21 cellular contexts compared by ENCODE assay signal in genomic region chr16:31250782-31251384, GRCh38. TPM values are rescaled to one million over a fixed set of nuclear protein-coding genes. Genes with fewer than 3 reads are reported as not detected.
DNase-seq lines count a peak whose midpoint lies in the region; ATAC-seq and TF ChIP-seq lines count a peak whose summit lies in the region.
"Had no signal": no experiment of that assay in that cellular context is flagged by ENCODE, and none has a peak within 500 bp of the region (broad histone marks: within the 10 kb centered on the region; RNA-seq: fewer than 3 reads in every experiment).

No MANE protein-coding gene starts in this region.

- ATAC-seq in natural killer cell treated with Interleukin-12 subunit alpha and Interleukin-12 subunit beta and Interleukin-15 and Interleukin-18, amount 100 ng/mL, for 72 hours, result no peak
- no peak for ATAC-seq in natural killer cell
- ATAC-seq: K562 had no signal

- H3K9me3 ChIP-seq in MM.1S (replicated peaks; ENCODE audit: insufficient read depth, low read length), result no peaks in the 10 kb centered on the region
- H3K9me3 ChIP-seq: MG63, SJCRH30 had no signal

- H3K79me2 ChIP-seq in MM.1S (ENCODE audit: low read length), result no peaks in the 10 kb centered on the region

- H4K20me1 ChIP-seq in MM.1S (ENCODE audit: insufficient read depth, low read length), result no peaks in the 10 kb centered on the region

- H3K4me3 ChIP-seq in MM.1S (ENCODE audit: low read length), result no peak overlapping the region
- H3K4me3 ChIP-seq: K562, MG63, SJCRH30 had no signal

- H3K4me3 Mint-ChIP-seq in activated CD4-positive, alpha-beta T cell treated with anti-CD3 and anti-CD28 coated beads, Interleukin-2, amount 10 ng/mL, durations not matched to agents 24 days and 14 days, result peak overlapping the region; percentile 24
- H3K4me3 Mint-ChIP-seq in natural killer cell treated with Interleukin-12 subunit alpha and Interleukin-12 subunit beta and Interleukin-15 and Interleukin-18, amount 100 ng/mL, for 72 hours, result peak overlapping the region; percentile 22
- H3K4me3 Mint-ChIP-seq in natural killer cell, result no peak overlapping the region
- H3K4me3 Mint-ChIP-seq in activated T-helper 1 cell treated with anti-CD3 and anti-CD28 coated beads, Interleukin-12 subunit alpha, Interleukin-12 subunit beta, Interleukin-2, Interleukin-4 antibody, amounts not matched to agents 30 ng/mL and 10 ng/mL and 1 ng/mL, durations not matched to agents 14 hours and 24 hours and 36 hours, result peak overlapping the region; percentile 47

- H3K4me2 ChIP-seq in MM.1S (ENCODE audit: low read depth, low read length), result no peak overlapping the region

- peak overlapping the region; percentile 98 for H3K27ac Mint-ChIP-seq in activated CD4-positive, alpha-beta T cell treated with anti-CD3 and anti-CD28 coated beads, Interleukin-2, amount 10 ng/mL, durations not matched to agents 24 days and 14 days
- H3K27ac Mint-ChIP-seq in natural killer cell treated with Interleukin-12 subunit alpha and Interleukin-12 subunit beta and Interleukin-15 and Interleukin-18, amount 100 ng/mL, for 72 hours, result peak overlapping the region; percentile 51 to 94
- H3K27ac Mint-ChIP-seq in natural killer cell, result no peak overlapping the region
- peak overlapping the region; percentile 70 for H3K27ac Mint-ChIP-seq in activated T-helper 1 cell treated with anti-CD3 and anti-CD28 coated beads, Interleukin-12 subunit alpha, Interleukin-12 subunit beta, Interleukin-2, Interleukin-4 antibody, amounts not matched to agents 30 ng/mL and 10 ng/mL and 1 ng/mL, durations not matched to agents 14 hours and 24 hours and 36 hours

- no peaks in the 10 kb centered on the region for H3K27me3 Mint-ChIP-seq in activated CD4-positive, alpha-beta T cell treated with anti-CD3 and anti-CD28 coated beads, Interleukin-2, amount 10 ng/mL, durations not matched to agents 24 days and 14 days
- no peaks in the 10 kb centered on the region for H3K27me3 Mint-ChIP-seq in natural killer cell treated with Interleukin-12 subunit alpha and Interleukin-12 subunit beta and Interleukin-15 and Interleukin-18, amount 100 ng/mL, for 72 hours
- H3K27me3 Mint-ChIP-seq in natural killer cell (ENCODE audit: low read depth in 2 of 2), result no peaks in the 10 kb centered on the region
- H3K27me3 Mint-ChIP-seq in activated T-helper 1 cell treated with anti-CD3 and anti-CD28 coated beads, Interleukin-12 subunit alpha, Interleukin-12 subunit beta, Interleukin-2, Interleukin-4 antibody, amounts not matched to agents 30 ng/mL and 10 ng/mL and 1 ng/mL, durations not matched to agents 14 hours and 24 hours and 36 hours (ENCODE audit: insufficient read depth), result no peaks in the 10 kb centered on the region

- H2AFZ ChIP-seq in MM.1S (ENCODE audit: low read length), result no peak overlapping the region

- intact Hi-C loops in activated CD4-positive, alpha-beta T cell treated with anti-CD3 and anti-CD28 coated beads, Interleukin-2, amount 10 ng/mL, durations not matched to agents 24 days and 14 days (cut with micrococcal nuclease), result no loop called here
- intact Hi-C loops in natural killer cell (cut with micrococcal nuclease), result no loop called here
- intact Hi-C loops in activated T-helper 1 cell treated with anti-CD3 and anti-CD28 coated beads, Interleukin-12 subunit alpha, Interleukin-12 subunit beta, Interleukin-2, Interleukin-4 antibody, amounts not matched to agents 30 ng/mL and 10 ng/mL and 1 ng/mL, durations not matched to agents 14 hours and 24 hours and 36 hours (cut with micrococcal nuclease), result loop anchor here (5.0 kb wide), 1 partner anchor 106 kb away; the partner anchor contains the start of gene ITGAX

- peaks cover 3% of the 10 kb centered on the region for H3K36me3 Mint-ChIP-seq in activated CD4-positive, alpha-beta T cell treated with anti-CD3 and anti-CD28 coated beads, Interleukin-2, amount 10 ng/mL, durations not matched to agents 24 days and 14 days (ENCODE audit: low read depth)
- no peaks in the 10 kb centered on the region for H3K36me3 Mint-ChIP-seq in natural killer cell treated with Interleukin-12 subunit alpha and Interleukin-12 subunit beta and Interleukin-15 and Interleukin-18, amount 100 ng/mL, for 72 hours
- no peaks in the 10 kb centered on the region for H3K36me3 Mint-ChIP-seq in natural killer cell
- H3K36me3 Mint-ChIP-seq in activated T-helper 1 cell treated with anti-CD3 and anti-CD28 coated beads, Interleukin-12 subunit alpha, Interleukin-12 subunit beta, Interleukin-2, Interleukin-4 antibody, amounts not matched to agents 30 ng/mL and 10 ng/mL and 1 ng/mL, durations not matched to agents 14 hours and 24 hours and 36 hours (ENCODE audit: low read depth), result peaks cover 4% of the 10 kb centered on the region

- TF ChIP-seq CTCF in natural killer cell (IDR thresholded peaks at IDR 0.05) (no peak), MM.1S (IDR thresholded peaks at IDR 0.05; ENCODE audit: low read length) (no peak)

- peaks cover 4% of the 10 kb centered on the region for H3K9me3 Mint-ChIP-seq in activated CD4-positive, alpha-beta T cell treated with anti-CD3 and anti-CD28 coated beads, Interleukin-2, amount 10 ng/mL, durations not matched to agents 24 days and 14 days
- H3K9me3 Mint-ChIP-seq in natural killer cell treated with Interleukin-12 subunit alpha and Interleukin-12 subunit beta and Interleukin-15 and Interleukin-18, amount 100 ng/mL, for 72 hours, result no peaks in the 10 kb centered on the region
- no peaks in the 10 kb centered on the region for H3K9me3 Mint-ChIP-seq in natural killer cell
- H3K9me3 Mint-ChIP-seq in activated T-helper 1 cell treated with anti-CD3 and anti-CD28 coated beads, Interleukin-12 subunit alpha, Interleukin-12 subunit beta, Interleukin-2, Interleukin-4 antibody, amounts not matched to agents 30 ng/mL and 10 ng/mL and 1 ng/mL, durations not matched to agents 14 hours and 24 hours and 36 hours, result no peaks in the 10 kb centered on the region

- peaks cover 46% of the 10 kb centered on the region for H3K4me1 Mint-ChIP-seq in activated CD4-positive, alpha-beta T cell treated with anti-CD3 and anti-CD28 coated beads, Interleukin-2, amount 10 ng/mL, durations not matched to agents 24 days and 14 days
- H3K4me1 Mint-ChIP-seq in natural killer cell treated with Interleukin-12 subunit alpha and Interleukin-12 subunit beta and Interleukin-15 and Interleukin-18, amount 100 ng/mL, for 72 hours (ENCODE audit: low read depth in 2 of 2), result peaks cover 40 to 46% of the 10 kb centered on the region in 2 donors
- H3K4me1 Mint-ChIP-seq in natural killer cell, result peaks cover 22 to 24% of the 10 kb centered on the region in 2 donors
- H3K4me1 Mint-ChIP-seq in activated T-helper 1 cell treated with anti-CD3 and anti-CD28 coated beads, Interleukin-12 subunit alpha, Interleukin-12 subunit beta, Interleukin-2, Interleukin-4 antibody, amounts not matched to agents 30 ng/mL and 10 ng/mL and 1 ng/mL, durations not matched to agents 14 hours and 24 hours and 36 hours (ENCODE audit: low read depth), result peaks cover 45% of the 10 kb centered on the region

- no peaks in the 10 kb centered on the region for H3F3A ChIP-seq in MM.1S (ENCODE audit: insufficient read depth, low read length)

- no peaks in the 10 kb centered on the region for H3K9me2 ChIP-seq in MM.1S (replicated peaks; ENCODE audit: insufficient read depth, low read length)

- no peak overlapping the region for H3K27ac ChIP-seq in MM.1S (ENCODE audit: low read length)
- H3K27ac ChIP-seq: C4-2B, SJCRH30 had no signal

- H3K4me1 ChIP-seq in MM.1S (ENCODE audit: low read length), result no peaks in the 10 kb centered on the region
- H3K4me1 ChIP-seq: SJCRH30 had no signal

- peaks cover 11% of the 10 kb centered on the region; the same call in 1 of the 2 replicates for H3K27me3 ChIP-seq in MM.1S (replicated peaks; ENCODE audit: insufficient read depth, low read length)
- H3K27me3 ChIP-seq: SJCRH30 had no signal

- no peaks in the 10 kb centered on the region for H3K36me3 ChIP-seq in MM.1S (replicated peaks; ENCODE audit: insufficient read depth, low read length)
- H3K36me3 ChIP-seq: MG63, SJCRH30 had no signal

- DNase-seq in activated CD4-positive, alpha-beta T cell treated with anti-CD3 and anti-CD28 coated beads, Interleukin-2, amount 10 ng/mL, durations not matched to agents 24 days and 14 days, result peak; percentile 74
- DNase-seq in activated CD4-positive, alpha-beta T cell treated with anti-CD3 and anti-CD28 coated beads, Interleukin-2, amount 50 U/mL, for 4 hours, result no peak
- DNase-seq in natural killer cell treated with Interleukin-12 subunit alpha and Interleukin-12 subunit beta and Interleukin-15 and Interleukin-18, amount 100 ng/mL, for 72 hours (ENCODE audit: low spot score), result no peak
- DNase-seq in natural killer cell (no peak), NCI-H2029 treated with DMSO at 0.1 percent for 48 hours (lab: John Stamatoyannopoulos, UW) (no peak), MM.1S (no peak)
- no peak for DNase-seq in activated T-helper 1 cell treated with anti-CD3 and anti-CD28 coated beads, Interleukin-12 subunit alpha, Interleukin-12 subunit beta, Interleukin-2, Interleukin-4 antibody, amounts not matched to agents 30 ng/mL and 10 ng/mL and 1 ng/mL, durations not matched to agents 14 hours and 24 hours and 36 hours (ENCODE audit: low spot score)
- DNase-seq: EL, GF-D8, MG63, NCI-H1048, NCI-H1417 treated with DMSO at 0.1 percent for 48 hours, NCI-H187, NCI-H2107, NCI-H446 treated with DMSO at 0.1 percent for 48 hours, NCI-H526 treated with DMSO at 0.1 percent for 48 hours, OCI-M1, SJCRH30 had no signal

- no peak overlapping the region for H3K9ac ChIP-seq in MM.1S (ENCODE audit: low read length)

RNA-seq across cellular contexts. Expression of gene ITGAM, which starts 8.9 kb away (rescaled TPM):
- 16.8 and 18.2 TPM in 2 replicates for total RNA-seq in activated CD4-positive, alpha-beta T cell treated with anti-CD3 and anti-CD28 coated beads, Interleukin-2, amount 10 ng/mL, durations not matched to agents 24 days and 14 days
- total RNA-seq in natural killer cell treated with Interleukin-12 subunit alpha and Interleukin-12 subunit beta and Interleukin-15 and Interleukin-18, amount 100 ng/mL, for 72 hours, result 10 to 100 TPM; 63.9 to 77.8 TPM
- total RNA-seq in natural killer cell, result 100 to 1,000 TPM; 370 to 545 (median 428) TPM
- total RNA-seq in activated T-helper 1 cell treated with anti-CD3 and anti-CD28 coated beads, Interleukin-12 subunit alpha, Interleukin-12 subunit beta, Interleukin-2, Interleukin-4 antibody, amounts not matched to agents 30 ng/mL and 10 ng/mL and 1 ng/mL, durations not matched to agents 14 hours and 24 hours and 36 hours, result 14.2 and 16.8 TPM in 2 replicates
- total RNA-seq: SJCRH30 had no signal

RNA-seq across cellular contexts. Expression of gene PYDC1, which starts 33.9 kb away (rescaled TPM):
- total RNA-seq in activated CD4-positive, alpha-beta T cell treated with anti-CD3 and anti-CD28 coated beads, Interleukin-2, amount 10 ng/mL, durations not matched to agents 24 days and 14 days, result not detected in 2 replicates
- total RNA-seq in natural killer cell treated with Interleukin-12 subunit alpha and Interleukin-12 subunit beta and Interleukin-15 and Interleukin-18, amount 100 ng/mL, for 72 hours, result not detected
- total RNA-seq in natural killer cell, result not detected
- total RNA-seq in activated T-helper 1 cell treated with anti-CD3 and anti-CD28 coated beads, Interleukin-12 subunit alpha, Interleukin-12 subunit beta, Interleukin-2, Interleukin-4 antibody, amounts not matched to agents 30 ng/mL and 10 ng/mL and 1 ng/mL, durations not matched to agents 14 hours and 24 hours and 36 hours, result not detected in 2 replicates
- total RNA-seq: K562, LHCN-M2, SJCRH30 had no signal

RNA-seq across cellular contexts. Expression of gene TRIM72, which starts 37.0 kb away (rescaled TPM):
- total RNA-seq in activated CD4-positive, alpha-beta T cell treated with anti-CD3 and anti-CD28 coated beads, Interleukin-2, amount 10 ng/mL, durations not matched to agents 24 days and 14 days, result 0.05 and 0.09 TPM in 2 replicates
- under 1 TPM in 1 of 2 donors, not detected in 1; 0.06 TPM for total RNA-seq in natural killer cell treated with Interleukin-12 subunit alpha and Interleukin-12 subunit beta and Interleukin-15 and Interleukin-18, amount 100 ng/mL, for 72 hours
- under 1 TPM in 2 of 3 donors, not detected in 1; 0.05 to 0.07 TPM for total RNA-seq in natural killer cell
- 0.10 and 0.15 TPM in 2 replicates for total RNA-seq in activated T-helper 1 cell treated with anti-CD3 and anti-CD28 coated beads, Interleukin-12 subunit alpha, Interleukin-12 subunit beta, Interleukin-2, Interleukin-4 antibody, amounts not matched to agents 30 ng/mL and 10 ng/mL and 1 ng/mL, durations not matched to agents 14 hours and 24 hours and 36 hours

RNA-seq across cellular contexts. Expression of gene PYCARD, which starts 48.3 kb away (rescaled TPM):
- 15.6 and 17.1 TPM in 2 replicates for total RNA-seq in activated CD4-positive, alpha-beta T cell treated with anti-CD3 and anti-CD28 coated beads, Interleukin-2, amount 10 ng/mL, durations not matched to agents 24 days and 14 days
- 10 to 100 TPM; 23.1 to 29.8 TPM for total RNA-seq in natural killer cell treated with Interleukin-12 subunit alpha and Interleukin-12 subunit beta and Interleukin-15 and Interleukin-18, amount 100 ng/mL, for 72 hours
- 10 to 100 TPM; 29.7 to 38.1 (median 37.6) TPM for total RNA-seq in natural killer cell
- total RNA-seq in activated T-helper 1 cell treated with anti-CD3 and anti-CD28 coated beads, Interleukin-12 subunit alpha, Interleukin-12 subunit beta, Interleukin-2, Interleukin-4 antibody, amounts not matched to agents 30 ng/mL and 10 ng/mL and 1 ng/mL, durations not matched to agents 14 hours and 24 hours and 36 hours, result 20.9 and 21.2 TPM in 2 replicates
- total RNA-seq: SJCRH30 had no signal

Comparison
In these comparisons a context has a peak if more than half of its experiments do, and no peak if none do; other contexts are left out.
1. H3K27ac Mint-ChIP-seq: peak in activated CD4-positive, alpha-beta T cell treated with anti-CD3 and anti-CD28 coated beads, Interleukin-2, amount 10 ng/mL, durations not matched to agents 24 days and 14 days (single experiment), natural killer cell treated with Interleukin-12 subunit alpha and Interleukin-12 subunit beta and Interleukin-15 and Interleukin-18, amount 100 ng/mL, for 72 hours (2 of 2) and activated T-helper 1 cell treated with anti-CD3 and anti-CD28 coated beads, Interleukin-12 subunit alpha, Interleukin-12 subunit beta, Interleukin-2, Interleukin-4 antibody, amounts not matched to agents 30 ng/mL and 10 ng/mL and 1 ng/mL, durations not matched to agents 14 hours and 24 hours and 36 hours (single experiment); none in natural killer cell (0 of 2).
2. RNA of gene ITGAM, which starts 8.9 kb away (total RNA-seq): 370 to 545 TPM in natural killer cell; 63.9 to 77.8 TPM in natural killer cell treated with Interleukin-12 subunit alpha and Interleukin-12 subunit beta and Interleukin-15 and Interleukin-18, amount 100 ng/mL, for 72 hours, 16.8 to 18.2 TPM in activated CD4-positive, alpha-beta T cell treated with anti-CD3 and anti-CD28 coated beads, Interleukin-2, amount 10 ng/mL, durations not matched to agents 24 days and 14 days and 14.2 to 16.8 TPM in activated T-helper 1 cell treated with anti-CD3 and anti-CD28 coated beads, Interleukin-12 subunit alpha, Interleukin-12 subunit beta, Interleukin-2, Interleukin-4 antibody, amounts not matched to agents 30 ng/mL and 10 ng/mL and 1 ng/mL, durations not matched to agents 14 hours and 24 hours and 36 hours; every median in the first group is over 4 times any median in the second.